In genomic region chr16:31460582-31461002, GRCh38 we compare ENCODE assay signal across 8 cellular contexts. TPM values are rescaled to one million over a fixed set of nuclear protein-coding genes. Genes with fewer than 3 reads are reported as not detected.
DNase-seq lines count a peak whose midpoint lies in the region; ATAC-seq and TF ChIP-seq lines count a peak whose summit lies in the region.

No MANE protein-coding gene starts in this region.

- peaks cover 31% of the 10 kb centered on the region for H3K36me3 Mint-ChIP-seq in activated CD4-positive, alpha-beta T cell treated with anti-CD3 and anti-CD28 coated beads, Interleukin-2, amount 10 ng/mL, durations not matched to agents 24 days and 14 days (ENCODE audit: low read depth)

- ATAC-seq in left lung, result no peak
- no peak for ATAC-seq in HG03139 (IDR thresholded peaks at IDR 0.05; ENCODE audit: unreplicated experiment)

- peak; percentile 68 for TF ChIP-seq CTCF in astrocyte of the cerebellum (IDR thresholded peaks at IDR 0.05; ENCODE audit: low read depth, low read length, missing control alignments)
- peak; percentile 51 to 59 for TF ChIP-seq CTCF in left lung (IDR thresholded peaks at IDR 0.05)
- peak; percentile 43 to 46 for TF ChIP-seq CTCF in tibial artery (IDR thresholded peaks at IDR 0.05)

- peaks cover 18 to 45% of the 10 kb centered on the region in 2 donors for H3K4me1 ChIP-seq in left lung
- H3K4me1 ChIP-seq in tibial artery, result peaks cover 0 to 41% (median 35%) of the 10 kb centered on the region in 4 donors

- H3K9me3 ChIP-seq in left lung, result no peaks in the 10 kb centered on the region
- H3K9me3 ChIP-seq in tibial artery, result no peaks in the 10 kb centered on the region

- no peaks in the 10 kb centered on the region for H3K27me3 Mint-ChIP-seq in activated CD4-positive, alpha-beta T cell treated with anti-CD3 and anti-CD28 coated beads, Interleukin-2, amount 10 ng/mL, durations not matched to agents 24 days and 14 days

- in situ Hi-C loops in astrocyte of the cerebellum (cut with HindIII; ENCODE audit: low sequenced_read_pairs), result no loop called here

- H3K4me3 ChIP-seq in astrocyte of the cerebellum (ENCODE audit: low read depth, low read length) (peak overlapping the region; percentile 58), left lung (peak overlapping the region; percentile 33 to 82), tibial artery (peak overlapping the region; percentile 65 to 66)

- peak; percentile 77 for DNase-seq in activated CD4-positive, alpha-beta T cell treated with anti-CD3 and anti-CD28 coated beads, Interleukin-2, amount 10 ng/mL, durations not matched to agents 24 days and 14 days
- no peak for DNase-seq in activated CD4-positive, alpha-beta T cell treated with anti-CD3 and anti-CD28 coated beads, Interleukin-2, amount 50 U/mL, for 1 hour
- DNase-seq in NCI-H2171 treated with DMSO at 0.1 percent for 48 hours (lab: John Stamatoyannopoulos, UW), result peak; percentile 14
- DNase-seq in astrocyte of the cerebellum (ENCODE audit: low read depth), result no peak
- no peak for DNase-seq in left lung
- DNase-seq in tibial artery, result peak in 1 of 2 donors; percentile 58
- no peak for DNase-seq in stimulated activated CD4-positive, alpha-beta T cell treated with anti-CD3 and anti-CD28 coated beads, Interleukin-12 subunit alpha, Interleukin-12 subunit beta, amount 100 ng/mL, for 4 hours

- H3K36me3 ChIP-seq in left lung (peaks cover 0 to 39% of the 10 kb centered on the region in 2 donors), tibial artery (peaks cover 0 to 46% (median 24%) of the 10 kb centered on the region in 3 donors)

- H3K27ac ChIP-seq in left lung (peak overlapping the region; percentile 99 to 100), tibial artery (peak overlapping the region; percentile 98 to 99)

- H3K27ac Mint-ChIP-seq in activated CD4-positive, alpha-beta T cell treated with anti-CD3 and anti-CD28 coated beads, Interleukin-2, amount 10 ng/mL, durations not matched to agents 24 days and 14 days, result peak overlapping the region; percentile 92

- H3K4me3 Mint-ChIP-seq in activated CD4-positive, alpha-beta T cell treated with anti-CD3 and anti-CD28 coated beads, Interleukin-2, amount 10 ng/mL, durations not matched to agents 24 days and 14 days, result peak overlapping the region; percentile 95

- H3K4me1 Mint-ChIP-seq in activated CD4-positive, alpha-beta T cell treated with anti-CD3 and anti-CD28 coated beads, Interleukin-2, amount 10 ng/mL, durations not matched to agents 24 days and 14 days, result peaks cover 24% of the 10 kb centered on the region

- no peaks in the 10 kb centered on the region for H3K27me3 ChIP-seq in left lung
- H3K27me3 ChIP-seq in tibial artery, result no peaks in the 10 kb centered on the region

- no peaks in the 10 kb centered on the region for H3K9me3 Mint-ChIP-seq in activated CD4-positive, alpha-beta T cell treated with anti-CD3 and anti-CD28 coated beads, Interleukin-2, amount 10 ng/mL, durations not matched to agents 24 days and 14 days

- intact Hi-C loops in activated CD4-positive, alpha-beta T cell treated with anti-CD3 and anti-CD28 coated beads, Interleukin-2, amount 10 ng/mL, durations not matched to agents 24 days and 14 days (cut with micrococcal nuclease), result no loop called here
- intact Hi-C loops in left lung (cut with DNase I), result no loop called here
- intact Hi-C loops in tibial artery (cut with DNase I; ENCODE audit: low total_unique reads), result no loop called here

RNA-seq across cellular contexts. Expression of gene ARMC5, which starts 1.3 kb away (rescaled TPM):
- 9.9 and 10.5 TPM in 2 replicates for total RNA-seq in activated CD4-positive, alpha-beta T cell treated with anti-CD3 and anti-CD28 coated beads, Interleukin-2, amount 10 ng/mL, durations not matched to agents 24 days and 14 days
- total RNA-seq in left lung, result 10 to 100 TPM in 1 of 2 donors, 1 to 10 TPM in 1; 8.5 to 10.1 TPM

RNA-seq across cellular contexts. Expression of gene TGFB1I1, which starts 11.4 kb away (rescaled TPM):
- total RNA-seq in activated CD4-positive, alpha-beta T cell treated with anti-CD3 and anti-CD28 coated beads, Interleukin-2, amount 10 ng/mL, durations not matched to agents 24 days and 14 days, result 0.49 and 1.5 TPM in 2 replicates
- 10 to 100 TPM; 49.3 to 70.3 TPM for total RNA-seq in left lung

RNA-seq across cellular contexts. Expression of gene ZNF843, which starts 18.0 kb away (rescaled TPM):
- 0.09 and 0.16 TPM in 2 replicates for total RNA-seq in activated CD4-positive, alpha-beta T cell treated with anti-CD3 and anti-CD28 coated beads, Interleukin-2, amount 10 ng/mL, durations not matched to agents 24 days and 14 days
- total RNA-seq in left lung, result 1 to 10 TPM; 1.5 to 1.6 TPM

RNA-seq across cellular contexts. Expression of gene SLC5A2, which starts 22.3 kb away (rescaled TPM):
- total RNA-seq in activated CD4-positive, alpha-beta T cell treated with anti-CD3 and anti-CD28 coated beads, Interleukin-2, amount 10 ng/mL, durations not matched to agents 24 days and 14 days, result not detected in 2 replicates
- total RNA-seq in left lung, result 1 to 10 TPM in 1 of 2 donors, under 1 TPM in 1; 0.92 to 1.4 TPM

RNA-seq across cellular contexts. Expression of gene COX6A2, which starts 32.4 kb away (rescaled TPM):
- total RNA-seq in activated CD4-positive, alpha-beta T cell treated with anti-CD3 and anti-CD28 coated beads, Interleukin-2, amount 10 ng/mL, durations not matched to agents 24 days and 14 days, result not detected in 2 replicates
- total RNA-seq in left lung, result under 1 TPM in 1 of 2 donors, not detected in 1; 0.67 TPM

Comparison
In these comparisons a context has a peak if more than half of its experiments do, and no peak if none do; other contexts are left out.
1. DNase-seq: peak in activated CD4-positive, alpha-beta T cell treated with anti-CD3 and anti-CD28 coated beads, Interleukin-2, amount 10 ng/mL, durations not matched to agents 24 days and 14 days (single experiment) and NCI-H2171 treated with DMSO at 0.1 percent for 48 hours (single experiment); none in activated CD4-positive, alpha-beta T cell treated with anti-CD3 and anti-CD28 coated beads, Interleukin-2, amount 50 U/mL, for 1 hour (single experiment), astrocyte of the cerebellum (single experiment), left lung (0 of 2) and stimulated activated CD4-positive, alpha-beta T cell treated with anti-CD3 and anti-CD28 coated beads, Interleukin-12 subunit alpha, Interleukin-12 subunit beta, amount 100 ng/mL, for 4 hours (single experiment).
2. RNA of gene TGFB1I1, which starts 11.4 kb away (total RNA-seq): 49.3 to 70.3 TPM in left lung; 0.49 to 1.5 TPM in activated CD4-positive, alpha-beta T cell treated with anti-CD3 and anti-CD28 coated beads, Interleukin-2, amount 10 ng/mL, durations not matched to agents 24 days and 14 days; every median in the first group is over 10 times any median in the second.
3. Peak in every context shown above with its lines, with median percentiles within 50 percentile points of each other: H3K4me3 ChIP-seq and CTCF ChIP-seq.